In genomic region chr2:62306751-62307468, GRCh38 we compare ENCODE assay signal across 8 cellular contexts.
DNase-seq lines count a peak whose midpoint lies in the region; ATAC-seq and TF ChIP-seq lines count a peak whose summit lies in the region.

No MANE protein-coding gene starts in this region.

- intact Hi-C loops in left colon (cut with DNase I, micrococcal nuclease), result no loop called here
- intact Hi-C loops in transverse colon (cut with DNase I; ENCODE audit: low total_unique reads), result no loop called here

- TF ChIP-seq CTCF in transverse colon (IDR thresholded peaks at IDR 0.05) (no peak), GM10266 (IDR thresholded peaks at IDR 0.05; ENCODE audit: control insufficient read depth, insufficient read depth, low read depth, missing control alignments) (no peak)

- in situ Hi-C loops in transverse colon (cut with MboI; ENCODE audit: low pct_ligation_motif_present in 1 of 4, low pct_unique_long_range_greater_than_20kb in 1 of 4, low sequenced_read_pairs in 3 of 4), result no loop called here

- no peak for TF ChIP-seq EP300 in transverse colon (IDR thresholded peaks at IDR 0.05; ENCODE audit: low read depth)

- DNase-seq in EH (ENCODE audit: low read depth) (peak; percentile 13), NCI-H2107 (lab: John Stamatoyannopoulos, UW) (peak; percentile 36), left colon (peak; percentile 39 to 60), transverse colon (peak; percentile 50), NCI-H1436 treated with DMSO at 0.1 percent for 48 hours (lab: John Stamatoyannopoulos, UW) (no peak), GM10266 (ENCODE audit: extremely low spot score) (no peak)
- peak; percentile 29 for DNase-seq in activated T-cell treated with anti-CD3 and anti-CD28 coated beads, Interleukin-2, amount 50 U/mL, for 1 hour

- no peak for TF ChIP-seq POLR2A in transverse colon (IDR thresholded peaks at IDR 0.05)

- ATAC-seq in GM21717 (IDR thresholded peaks at IDR 0.05; ENCODE audit: unreplicated experiment), result peak; percentile 32
- peak; percentile 24 for ATAC-seq in left colon

- no peak overlapping the region for H3K4me3 ChIP-seq in transverse colon

- no peaks in the 10 kb centered on the region for H3K27me3 ChIP-seq in transverse colon

- peak overlapping the region; percentile 57 to 80 (median 75) for H3K27ac ChIP-seq in transverse colon

- H3K4me1 ChIP-seq in transverse colon, result peaks cover 5 to 58% (median 41%) of the 10 kb centered on the region in 4 donors

- 49 to 84% methylated on average over 4 to 7 of the region's 7 CpGs for WGBS in transverse colon (ENCODE audit: low coverage in 1 of 2), 2 donors

- H3K36me3 ChIP-seq in transverse colon, result no peaks in the 10 kb centered on the region

- no peaks in the 10 kb centered on the region for H3K9me3 ChIP-seq in transverse colon

Comparison
In these comparisons a context has a peak if more than half of its experiments do, and no peak if none do; other contexts are left out.
1. DNase-seq: peak in EH (single experiment), NCI-H2107 (single experiment), activated T-cell treated with anti-CD3 and anti-CD28 coated beads, Interleukin-2, amount 50 U/mL, for 1 hour (single experiment), left colon (2 of 2) and transverse colon (single experiment); none in NCI-H1436 treated with DMSO at 0.1 percent for 48 hours (single experiment) and GM10266 (single experiment).